Comparison of ENCODE assay signal across 1 cellular context in genomic region chr1:23964790-23965740, GRCh38.
TF ChIP-seq lines count a peak whose summit lies in the region.

No MANE protein-coding gene starts in this region.

TF ChIP-seq in WTC11, 78 proteins besides CTCF, POLR2A, EP300 and RAD21 (continued from another document):
- TF ChIP-seq E2F5 (CRISPR knock-in tag; IDR thresholded peaks at IDR 0.05) (no peak), ZNF232 (CRISPR knock-in tag; IDR thresholded peaks at IDR 0.05) (no peak), MYBL2 (CRISPR knock-in tag; IDR thresholded peaks at IDR 0.05) (no peak), ZNF532 (CRISPR knock-in tag; IDR thresholded peaks at IDR 0.05; ENCODE audit: borderline replicate concordance) (no peak), TEAD1 (CRISPR knock-in tag; IDR thresholded peaks at IDR 0.05) (no peak)
